Comparison of ENCODE assay signal across 2 cellular contexts in the genomic region with DNA sequence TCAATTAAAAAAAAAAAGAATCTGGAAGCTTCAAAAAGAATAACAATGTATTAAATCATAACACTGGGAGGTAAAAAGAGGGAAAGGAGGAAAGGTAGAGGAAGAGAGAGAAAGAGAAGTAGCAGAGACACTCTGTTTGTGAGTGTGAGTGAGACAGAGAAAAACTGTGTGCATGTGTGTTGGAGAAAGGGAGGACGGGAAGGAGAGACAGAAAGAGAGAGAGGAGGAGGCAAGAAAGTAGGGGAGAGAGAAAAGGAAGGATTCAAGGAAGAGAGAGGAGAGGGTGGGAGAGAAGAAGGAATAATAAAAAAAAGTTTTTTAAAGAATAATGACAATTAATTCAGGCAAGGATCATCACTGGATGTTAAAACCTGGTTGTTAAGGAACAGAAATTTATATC.
A peak's percentile ranks its signal among the peaks of the same experiment; 100 is the strongest.
TF ChIP-seq lines count a peak whose summit lies in the region.

No MANE protein-coding gene starts in this region.

TF ChIP-seq in GM23338, 12 proteins besides CTCF, POLR2A, EP300 and RAD21 (continues in another document):
- no peak for TF ChIP-seq EZH2phosphoT487 (IDR thresholded peaks at IDR 0.05; ENCODE audit: unreplicated experiment)
- no peak for TF ChIP-seq EZH2 (IDR thresholded peaks at IDR 0.05; ENCODE audit: low read depth, unreplicated experiment)
- TF ChIP-seq, protein P1, sequence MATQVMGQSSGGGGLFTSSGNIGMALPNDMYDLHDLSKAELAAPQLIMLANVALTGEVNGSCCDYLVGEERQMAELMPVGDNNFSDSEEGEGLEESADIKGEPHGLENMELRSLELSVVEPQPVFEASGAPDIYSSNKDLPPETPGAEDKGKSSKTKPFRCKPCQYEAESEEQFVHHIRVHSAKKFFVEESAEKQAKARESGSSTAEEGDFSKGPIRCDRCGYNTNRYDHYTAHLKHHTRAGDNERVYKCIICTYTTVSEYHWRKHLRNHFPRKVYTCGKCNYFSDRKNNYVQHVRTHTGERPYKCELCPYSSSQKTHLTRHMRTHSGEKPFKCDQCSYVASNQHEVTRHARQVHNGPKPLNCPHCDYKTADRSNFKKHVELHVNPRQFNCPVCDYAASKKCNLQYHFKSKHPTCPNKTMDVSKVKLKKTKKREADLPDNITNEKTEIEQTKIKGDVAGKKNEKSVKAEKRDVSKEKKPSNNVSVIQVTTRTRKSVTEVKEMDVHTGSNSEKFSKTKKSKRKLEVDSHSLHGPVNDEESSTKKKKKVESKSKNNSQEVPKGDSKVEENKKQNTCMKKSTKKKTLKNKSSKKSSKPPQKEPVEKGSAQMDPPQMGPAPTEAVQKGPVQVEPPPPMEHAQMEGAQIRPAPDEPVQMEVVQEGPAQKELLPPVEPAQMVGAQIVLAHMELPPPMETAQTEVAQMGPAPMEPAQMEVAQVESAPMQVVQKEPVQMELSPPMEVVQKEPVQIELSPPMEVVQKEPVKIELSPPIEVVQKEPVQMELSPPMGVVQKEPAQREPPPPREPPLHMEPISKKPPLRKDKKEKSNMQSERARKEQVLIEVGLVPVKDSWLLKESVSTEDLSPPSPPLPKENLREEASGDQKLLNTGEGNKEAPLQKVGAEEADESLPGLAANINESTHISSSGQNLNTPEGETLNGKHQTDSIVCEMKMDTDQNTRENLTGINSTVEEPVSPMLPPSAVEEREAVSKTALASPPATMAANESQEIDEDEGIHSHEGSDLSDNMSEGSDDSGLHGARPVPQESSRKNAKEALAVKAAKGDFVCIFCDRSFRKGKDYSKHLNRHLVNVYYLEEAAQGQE (IDR thresholded peaks at IDR 0.05; ENCODE audit: unreplicated experiment) = no peak
- no peak for TF ChIP-seq POLR2AphosphoS5 (IDR thresholded peaks at IDR 0.05; ENCODE audit: low read depth)
- no peak for TF ChIP-seq JUNB (IDR thresholded peaks at IDR 0.05; ENCODE audit: unreplicated experiment)
- no peak for TF ChIP-seq ZNF331 (CRISPR knock-in tag; IDR thresholded peaks at IDR 0.05; ENCODE audit: low read depth)
- no peak for TF ChIP-seq NANOG (IDR thresholded peaks at IDR 0.05; ENCODE audit: borderline replicate concordance)
- no peak for TF ChIP-seq ZNF114 (CRISPR knock-in tag; IDR thresholded peaks at IDR 0.05)
- TF ChIP-seq, protein P2, sequence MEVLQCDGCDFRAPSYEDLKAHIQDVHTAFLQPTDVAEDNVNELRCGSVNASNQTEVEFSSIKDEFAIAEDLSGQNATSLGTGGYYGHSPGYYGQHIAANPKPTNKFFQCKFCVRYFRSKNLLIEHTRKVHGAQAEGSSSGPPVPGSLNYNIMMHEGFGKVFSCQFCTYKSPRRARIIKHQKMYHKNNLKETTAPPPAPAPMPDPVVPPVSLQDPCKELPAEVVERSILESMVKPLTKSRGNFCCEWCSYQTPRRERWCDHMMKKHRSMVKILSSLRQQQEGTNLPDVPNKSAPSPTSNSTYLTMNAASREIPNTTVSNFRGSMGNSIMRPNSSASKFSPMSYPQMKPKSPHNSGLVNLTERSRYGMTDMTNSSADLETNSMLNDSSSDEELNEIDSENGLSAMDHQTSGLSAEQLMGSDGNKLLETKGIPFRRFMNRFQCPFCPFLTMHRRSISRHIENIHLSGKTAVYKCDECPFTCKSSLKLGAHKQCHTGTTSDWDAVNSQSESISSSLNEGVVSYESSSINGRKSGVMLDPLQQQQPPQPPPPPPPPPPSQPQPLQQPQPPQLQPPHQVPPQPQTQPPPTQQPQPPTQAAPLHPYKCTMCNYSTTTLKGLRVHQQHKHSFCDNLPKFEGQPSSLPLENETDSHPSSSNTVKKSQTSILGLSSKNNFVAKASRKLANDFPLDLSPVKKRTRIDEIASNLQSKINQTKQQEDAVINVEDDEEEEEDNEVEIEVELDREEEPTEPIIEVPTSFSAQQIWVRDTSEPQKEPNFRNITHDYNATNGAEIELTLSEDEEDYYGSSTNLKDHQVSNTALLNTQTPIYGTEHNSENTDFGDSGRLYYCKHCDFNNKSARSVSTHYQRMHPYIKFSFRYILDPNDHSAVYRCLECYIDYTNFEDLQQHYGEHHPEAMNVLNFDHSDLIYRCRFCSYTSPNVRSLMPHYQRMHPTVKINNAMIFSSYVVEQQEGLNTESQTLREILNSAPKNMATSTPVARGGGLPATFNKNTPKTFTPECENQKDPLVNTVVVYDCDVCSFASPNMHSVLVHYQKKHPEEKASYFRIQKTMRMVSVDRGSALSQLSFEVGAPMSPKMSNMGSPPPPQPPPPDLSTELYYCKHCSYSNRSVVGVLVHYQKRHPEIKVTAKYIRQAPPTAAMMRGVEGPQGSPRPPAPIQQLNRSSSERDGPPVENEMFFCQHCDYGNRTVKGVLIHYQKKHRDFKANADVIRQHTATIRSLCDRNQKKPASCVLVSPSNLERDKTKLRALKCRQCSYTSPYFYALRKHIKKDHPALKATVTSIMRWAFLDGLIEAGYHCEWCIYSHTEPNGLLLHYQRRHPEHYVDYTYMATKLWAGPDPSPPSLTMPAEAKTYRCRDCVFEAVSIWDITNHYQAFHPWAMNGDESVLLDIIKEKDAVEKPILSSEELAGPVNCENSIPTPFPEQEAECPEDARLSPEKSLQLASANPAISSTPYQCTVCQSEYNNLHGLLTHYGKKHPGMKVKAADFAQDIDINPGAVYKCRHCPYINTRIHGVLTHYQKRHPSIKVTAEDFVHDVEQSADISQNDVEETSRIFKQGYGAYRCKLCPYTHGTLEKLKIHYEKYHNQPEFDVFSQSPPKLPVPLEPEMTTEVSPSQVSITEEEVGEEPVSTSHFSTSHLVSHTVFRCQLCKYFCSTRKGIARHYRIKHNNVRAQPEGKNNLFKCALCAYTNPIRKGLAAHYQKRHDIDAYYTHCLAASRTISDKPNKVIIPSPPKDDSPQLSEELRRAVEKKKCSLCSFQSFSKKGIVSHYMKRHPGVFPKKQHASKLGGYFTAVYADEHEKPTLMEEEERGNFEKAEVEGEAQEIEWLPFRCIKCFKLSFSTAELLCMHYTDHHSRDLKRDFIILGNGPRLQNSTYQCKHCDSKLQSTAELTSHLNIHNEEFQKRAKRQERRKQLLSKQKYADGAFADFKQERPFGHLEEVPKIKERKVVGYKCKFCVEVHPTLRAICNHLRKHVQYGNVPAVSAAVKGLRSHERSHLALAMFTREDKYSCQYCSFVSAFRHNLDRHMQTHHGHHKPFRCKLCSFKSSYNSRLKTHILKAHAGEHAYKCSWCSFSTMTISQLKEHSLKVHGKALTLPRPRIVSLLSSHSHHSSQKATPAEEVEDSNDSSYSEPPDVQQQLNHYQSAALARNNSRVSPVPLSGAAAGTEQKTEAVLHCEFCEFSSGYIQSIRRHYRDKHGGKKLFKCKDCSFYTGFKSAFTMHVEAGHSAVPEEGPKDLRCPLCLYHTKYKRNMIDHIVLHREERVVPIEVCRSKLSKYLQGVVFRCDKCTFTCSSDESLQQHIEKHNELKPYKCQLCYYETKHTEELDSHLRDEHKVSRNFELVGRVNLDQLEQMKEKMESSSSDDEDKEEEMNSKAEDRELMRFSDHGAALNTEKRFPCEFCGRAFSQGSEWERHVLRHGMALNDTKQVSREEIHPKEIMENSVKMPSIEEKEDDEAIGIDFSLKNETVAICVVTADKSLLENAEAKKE (CRISPR knock-in tag; IDR thresholded peaks at IDR 0.05) = no peak
- no peak for TF ChIP-seq CREB1 (CRISPR knock-in tag; IDR thresholded peaks at IDR 0.05; ENCODE audit: low read depth)

TF ChIP-seq in HEK293, 187 proteins besides CTCF, POLR2A, EP300 and RAD21:
- TF ChIP-seq PRDM1 (tag by site-specific recombination; IDR thresholded peaks at IDR 0.05) (peak; percentile 64), ZNF366 (tag by site-specific recombination; conservative IDR thresholded peaks at IDR 0.05) (peak; percentile 53), ZNF473 (tag by site-specific recombination; IDR thresholded peaks at IDR 0.05) (no peak)
